ENCODE assay signal across 9 cellular contexts in genomic region chrX:68556036-68556435, GRCh38.
"Had no signal": no experiment of that assay in that cellular context is flagged by ENCODE, and none has a peak within 500 bp of the region (broad histone marks: within the 10 kb centered on the region; RNA-seq: fewer than 3 reads in every experiment).

No MANE protein-coding gene starts in this region.

- H3K36me3 ChIP-seq: HAP-1 had no signal

- H3K4me3 ChIP-seq: GM23248, HAP-1 had no signal

- H3K27ac ChIP-seq: GM23248, HL-60 had no signal

- H3K4me1 ChIP-seq: HAP-1 had no signal

- H3K9me3 ChIP-seq: HAP-1 had no signal

- FAIRE-seq: HTR-8/SVneo had no signal

- ATAC-seq: HCT116 had no signal

- H3K9ac ChIP-seq: GM23248 had no signal

- DNase-seq: GM23248, GOT3, H7, IMR-90, KBM-7 had no signal

- H2AFZ ChIP-seq: GM23248 had no signal
